ENCODE assay signal across 1 cellular context in the genomic region with DNA sequence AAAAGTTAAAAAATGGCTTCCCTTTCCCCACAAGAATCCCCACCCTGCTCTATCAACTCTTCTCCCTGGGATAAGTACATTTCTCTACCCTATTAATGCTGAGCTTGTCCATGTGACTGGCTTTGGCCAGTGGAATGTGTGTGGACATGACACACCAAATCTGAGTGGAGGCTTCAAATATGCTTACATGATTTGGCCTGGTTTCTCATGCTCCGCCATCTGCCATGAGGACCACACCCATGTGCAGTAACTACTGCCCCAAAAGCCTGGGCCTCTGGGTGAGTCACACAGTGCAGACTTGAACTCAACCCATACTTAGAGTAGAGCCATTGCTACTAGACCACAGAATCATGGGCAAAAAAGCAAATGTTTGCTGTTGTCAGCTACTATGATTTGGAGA.
TF ChIP-seq lines count a peak whose summit lies in the region.

No MANE protein-coding gene starts in this region.

TF ChIP-seq in WTC11, 78 proteins besides CTCF, POLR2A, EP300 and RAD21 (continued from another document):
- TF ChIP-seq, protein P1, sequence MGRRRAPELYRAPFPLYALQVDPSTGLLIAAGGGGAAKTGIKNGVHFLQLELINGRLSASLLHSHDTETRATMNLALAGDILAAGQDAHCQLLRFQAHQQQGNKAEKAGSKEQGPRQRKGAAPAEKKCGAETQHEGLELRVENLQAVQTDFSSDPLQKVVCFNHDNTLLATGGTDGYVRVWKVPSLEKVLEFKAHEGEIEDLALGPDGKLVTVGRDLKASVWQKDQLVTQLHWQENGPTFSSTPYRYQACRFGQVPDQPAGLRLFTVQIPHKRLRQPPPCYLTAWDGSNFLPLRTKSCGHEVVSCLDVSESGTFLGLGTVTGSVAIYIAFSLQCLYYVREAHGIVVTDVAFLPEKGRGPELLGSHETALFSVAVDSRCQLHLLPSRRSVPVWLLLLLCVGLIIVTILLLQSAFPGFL (CRISPR knock-in tag; IDR thresholded peaks at IDR 0.05; ENCODE audit: borderline replicate concordance) = no peak
- no peak for TF ChIP-seq ZNF423 (CRISPR knock-in tag; IDR thresholded peaks at IDR 0.05)
- TF ChIP-seq ZNF232 (CRISPR knock-in tag; IDR thresholded peaks at IDR 0.05) = no peak
- no peak for TF ChIP-seq CREB1 (CRISPR knock-in tag; IDR thresholded peaks at IDR 0.05)
- TF ChIP-seq TCF7 (CRISPR knock-in tag; IDR thresholded peaks at IDR 0.05; ENCODE audit: low read depth) = no peak
- no peak for TF ChIP-seq ZNF121 (CRISPR knock-in tag; IDR thresholded peaks at IDR 0.05)
- no peak for TF ChIP-seq SP1 (CRISPR knock-in tag; conservative IDR thresholded peaks at IDR 0.05)
- no peak for TF ChIP-seq MXD4 (CRISPR knock-in tag; IDR thresholded peaks at IDR 0.05; ENCODE audit: borderline replicate concordance)
- TF ChIP-seq NR2C2 (CRISPR knock-in tag; IDR thresholded peaks at IDR 0.05) = no peak
